Comparison of ENCODE assay signal across 13 cellular contexts in the genomic region with DNA sequence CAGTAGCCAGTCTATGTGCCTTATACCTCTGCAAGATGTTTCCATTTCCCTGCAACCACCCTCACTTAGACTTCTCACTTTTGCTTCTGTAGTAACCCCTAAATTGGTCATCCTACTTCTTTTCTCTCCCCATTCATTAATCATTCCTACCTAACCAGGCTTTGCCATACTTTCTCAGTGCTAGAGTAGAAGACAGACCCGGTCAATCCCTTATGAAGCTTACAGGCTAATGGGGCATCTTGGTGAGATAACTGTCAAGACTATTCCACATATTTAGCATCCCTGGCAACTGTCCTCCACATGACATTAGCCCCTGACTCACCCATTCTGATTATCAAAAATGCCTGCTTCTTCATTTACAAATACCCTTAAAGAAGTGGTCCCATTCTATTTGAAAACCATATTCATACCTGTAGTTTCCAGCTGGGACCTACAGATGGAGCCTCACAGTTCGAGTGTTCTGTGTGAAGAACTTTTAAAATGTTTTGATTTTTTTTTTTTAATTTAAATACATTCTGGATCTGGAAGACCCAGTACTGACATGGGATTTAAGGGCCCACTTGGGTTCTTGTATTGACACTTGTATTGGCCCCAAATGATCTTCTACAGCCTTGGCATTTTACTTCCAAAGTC. TPM values are rescaled to one million over a fixed set of nuclear protein-coding genes. Genes with fewer than 3 reads are reported as not detected.
A peak's percentile ranks its signal among the peaks of the same experiment; 100 is the strongest.
DNase-seq lines count a peak whose midpoint lies in the region; TF ChIP-seq lines count a peak whose summit lies in the region.
"Had no signal": no experiment of that assay in that cellular context is flagged by ENCODE, and none has a peak within 500 bp of the region (broad histone marks: within the 10 kb centered on the region; RNA-seq: fewer than 3 reads in every experiment).

No MANE protein-coding gene starts in this region.

- no peak overlapping the region for H3K27ac Mint-ChIP-seq in type B pancreatic cell
- H3K27ac Mint-ChIP-seq: activated CD4-positive, alpha-beta T cell treated with anti-CD3 and anti-CD28 coated beads, Interleukin-2, amount 10 ng/mL, durations not matched to agents 24 days and 14 days had no signal

- TF ChIP-seq POLR2A in Peyer's patch (IDR thresholded peaks at IDR 0.05): no peak

- H3K4me3 ChIP-seq in HFF-Myc (replicated peaks; ENCODE audit: low read depth, low read length) (no peak overlapping the region), astrocyte of the cerebellum (ENCODE audit: low read depth, low read length) (no peak overlapping the region), foreskin fibroblast (ENCODE audit: low read depth in 1 of 2, low read length in 2 of 2) (no peak overlapping the region), Peyer's patch (no peak overlapping the region)
- H3K4me3 ChIP-seq: BLaER1, mucosa of descending colon, stomach had no signal

- peaks cover 12% of the 10 kb centered on the region for H3K4me1 Mint-ChIP-seq in type B pancreatic cell (ENCODE audit: unreplicated experiment)

- DNase-seq in AG09319 (ENCODE audit: extremely low read depth, low read depth) (no peak), HFF-Myc (ENCODE audit: extremely low read depth, low read depth) (no peak), astrocyte of the cerebellum (ENCODE audit: low read depth) (no peak), foreskin fibroblast (peak in 1 of 2 donors; percentile 70), Peyer's patch (no peak), type B pancreatic cell (ENCODE audit: extremely low spot score, unreplicated experiment) (no peak), DMS 273 treated with DMSO at 0.1 percent for 48 hours (lab: John Stamatoyannopoulos, UW) (no peak), NCI-H1436 treated with DMSO at 0.1 percent for 48 hours (lab: John Stamatoyannopoulos, UW) (no peak)
- DNase-seq: islet precursor cell, stomach had no signal

- H3K27me3 Mint-ChIP-seq in type B pancreatic cell: no peaks in the 10 kb centered on the region
- H3K27me3 Mint-ChIP-seq: activated CD4-positive, alpha-beta T cell treated with anti-CD3 and anti-CD28 coated beads, Interleukin-2, amount 10 ng/mL, durations not matched to agents 24 days and 14 days had no signal

- TF ChIP-seq CTCF in AG09319 (IDR thresholded peaks at IDR 0.05; ENCODE audit: low read depth, low read length) (peak; percentile 49), HFF-Myc (IDR thresholded peaks at IDR 0.05; ENCODE audit: low read depth, low read length, missing control alignments) (peak; percentile 26), astrocyte of the cerebellum (IDR thresholded peaks at IDR 0.05; ENCODE audit: low read depth, low read length, missing control alignments) (peak; percentile 63), foreskin fibroblast (IDR thresholded peaks at IDR 0.05; ENCODE audit: low read depth, low read length) (peak; percentile 59), Peyer's patch (IDR thresholded peaks at IDR 0.05) (peak in 1 of 6 experiments; percentile 10), type B pancreatic cell (conservative IDR thresholded peaks at IDR 0.05) (no peak)

- H3K36me3 Mint-ChIP-seq in type B pancreatic cell: no peaks in the 10 kb centered on the region

- in situ Hi-C loops in astrocyte of the cerebellum (cut with HindIII; ENCODE audit: low sequenced_read_pairs): no loop called here

- no peak overlapping the region for H3K27ac ChIP-seq in Peyer's patch
- H3K27ac ChIP-seq: BLaER1, stomach had no signal

- no peaks in the 10 kb centered on the region for H3K36me3 ChIP-seq in Peyer's patch

- no peaks in the 10 kb centered on the region for H3K27me3 ChIP-seq in Peyer's patch
- H3K27me3 ChIP-seq: BLaER1, stomach had no signal

- H3K9me3 ChIP-seq in Peyer's patch: no peaks in the 10 kb centered on the region
- H3K9me3 ChIP-seq: BLaER1, mucosa of descending colon, stomach had no signal

- no peaks in the 10 kb centered on the region for H3K4me1 ChIP-seq in Peyer's patch

- H3K4me3 Mint-ChIP-seq in type B pancreatic cell: no peak overlapping the region
- H3K4me3 Mint-ChIP-seq: activated CD4-positive, alpha-beta T cell treated with anti-CD3 and anti-CD28 coated beads, Interleukin-2, amount 10 ng/mL, durations not matched to agents 24 days and 14 days had no signal

- no peaks in the 10 kb centered on the region for H3K9me3 Mint-ChIP-seq in type B pancreatic cell
- H3K9me3 Mint-ChIP-seq: activated CD4-positive, alpha-beta T cell treated with anti-CD3 and anti-CD28 coated beads, Interleukin-2, amount 10 ng/mL, durations not matched to agents 24 days and 14 days had no signal

RNA-seq across cellular contexts. Expression of a gene that starts 21.0 kb away (rescaled TPM):
- total RNA-seq in Peyer's patch (1 to 10 TPM in 3 of 4 donors, under 1 TPM in 1; 0.70 to 3.3 (median 1.1) TPM), type B pancreatic cell (ENCODE audit: low replicate concordance) (0.29 and 5.1 TPM in 2 replicates)
- total RNA-seq: activated CD4-positive, alpha-beta T cell treated with anti-CD3 and anti-CD28 coated beads, Interleukin-2, amount 10 ng/mL, durations not matched to agents 24 days and 14 days had no signal
